ENCODE assay signal across 13 cellular contexts in genomic region chr5:122478741-122479459, GRCh38.
A peak's percentile ranks its signal among the peaks of the same experiment; 100 is the strongest.
DNase-seq lines count a peak whose midpoint lies in the region; ATAC-seq, FAIRE-seq and TF ChIP-seq lines count a peak whose summit lies in the region.
"Had no signal": no experiment of that assay in that cellular context is flagged by ENCODE, and none has a peak within 500 bp of the region (broad histone marks: within the 10 kb centered on the region; RNA-seq: fewer than 3 reads in every experiment).

No MANE protein-coding gene starts in this region.

- H3K9me3 Mint-ChIP-seq in Calu3 (ENCODE audit: low read depth, unreplicated experiment), result no peaks in the 10 kb centered on the region
- H3K9me3 Mint-ChIP-seq in nephron, result peaks cover 2% of the 10 kb centered on the region
- H3K9me3 Mint-ChIP-seq: activated naive CD4-positive, alpha-beta T cell treated with anti-CD3 and anti-CD28 coated beads, Interleukin-2, amount 50 U/mL, for 24 hours; central memory CD8-positive, alpha-beta T cell had no signal

- H3K4me2 ChIP-seq in PC-3 (ENCODE audit: low read length), result peak overlapping the region; percentile 67
- H3K4me2 ChIP-seq: BLaER1 had no signal

- H3K4me3 ChIP-seq in PC-3 (ENCODE audit: low read length), result no peak overlapping the region
- H3K4me3 ChIP-seq in fibroblast of pulmonary artery (replicated peaks; ENCODE audit: low read depth, low read length), result no peak overlapping the region
- no peak overlapping the region for H3K4me3 ChIP-seq in right cardiac atrium (ENCODE audit: low read length)
- H3K4me3 ChIP-seq: BLaER1 had no signal

- H3K9me2 ChIP-seq in PC-3 (replicated peaks; ENCODE audit: low read length), result no peaks in the 10 kb centered on the region

- H3K4me3 Mint-ChIP-seq in Calu3 (ENCODE audit: low read depth, unreplicated experiment) (peak overlapping the region; percentile 48), nephron (peak overlapping the region in 2 of 3 experiments; percentile 60 to 63)
- H3K4me3 Mint-ChIP-seq: activated naive CD4-positive, alpha-beta T cell treated with anti-CD3 and anti-CD28 coated beads, Interleukin-2, amount 50 U/mL, for 24 hours; central memory CD8-positive, alpha-beta T cell had no signal

- DNase-seq in Calu3 (peak; percentile 54), PC-3 (peak; percentile 93), fibroblast of pulmonary artery (ENCODE audit: low read depth) (peak; percentile 22), right cardiac atrium (no peak), HTR-8/SVneo (ENCODE audit: insufficient read length, low spot score) (no peak)
- DNase-seq: MM.1S had no signal

- FAIRE-seq in HTR-8/SVneo (lab: Jason Lieb, UNC), result no peak

- H3K79me2 ChIP-seq in PC-3 (ENCODE audit: low read length), result no peaks in the 10 kb centered on the region

- no peaks in the 10 kb centered on the region for H3K36me3 ChIP-seq in PC-3 (ENCODE audit: low read depth, low read length)
- H3K36me3 ChIP-seq: BLaER1 had no signal

- no peak overlapping the region; the same call in 1 of the 2 replicates for H3K9ac ChIP-seq in PC-3 (ENCODE audit: low read length)
- H3K9ac ChIP-seq: BLaER1 had no signal

- no peaks in the 10 kb centered on the region for H3F3A ChIP-seq in PC-3 (ENCODE audit: low read length, unreplicated experiment)

- H3K27me3 Mint-ChIP-seq in Calu3 (ENCODE audit: unreplicated experiment) (no peaks in the 10 kb centered on the region), nephron (ENCODE audit: low read depth) (no peaks in the 10 kb centered on the region)
- H3K27me3 Mint-ChIP-seq: progenitor cell of endocrine pancreas had no signal

- no peak for TF ChIP-seq POLR2A in GM18505 (IDR thresholded peaks at IDR 0.05; ENCODE audit: borderline replicate concordance, extremely low read depth, insufficient read depth, insufficient read length)

- H3K9me3 ChIP-seq in PC-3 (ENCODE audit: low read length) (no peaks in the 10 kb centered on the region), right cardiac atrium (ENCODE audit: control insufficient read depth, low read length) (no peaks in the 10 kb centered on the region)
- H3K9me3 ChIP-seq: BLaER1 had no signal

- H3K4me1 Mint-ChIP-seq in Calu3 (ENCODE audit: low read depth, unreplicated experiment) (peaks cover 28% of the 10 kb centered on the region), nephron (peaks cover 15% of the 10 kb centered on the region)
- H3K4me1 Mint-ChIP-seq: activated naive CD4-positive, alpha-beta T cell treated with anti-CD3 and anti-CD28 coated beads, Interleukin-2, amount 50 U/mL, for 24 hours; central memory CD8-positive, alpha-beta T cell had no signal

- ATAC-seq in PC-3 (no peak), right cardiac atrium (no peak), GM18505 (IDR thresholded peaks at IDR 0.05; ENCODE audit: unreplicated experiment) (no peak), HG03135 (IDR thresholded peaks at IDR 0.05; ENCODE audit: unreplicated experiment) (no peak)

- H3K27ac Mint-ChIP-seq in Calu3 (ENCODE audit: unreplicated experiment) (peak overlapping the region; percentile 85), nephron (peak overlapping the region; percentile 72 to 82 (median 73))
- H3K27ac Mint-ChIP-seq: activated naive CD4-positive, alpha-beta T cell treated with anti-CD3 and anti-CD28 coated beads, Interleukin-2, amount 50 U/mL, for 24 hours; progenitor cell of endocrine pancreas had no signal

- 87% methylated on average over 3 of the region's 4 CpGs for WGBS in right cardiac atrium

- peaks cover 19% of the 10 kb centered on the region for H3K4me1 ChIP-seq in PC-3 (ENCODE audit: insufficient read depth, low read length)
- H3K4me1 ChIP-seq in right cardiac atrium (ENCODE audit: control insufficient read depth, insufficient read depth, low read length), result no peaks in the 10 kb centered on the region
- H3K4me1 ChIP-seq: BLaER1 had no signal

- POLR2A ChIA-PET in PC-3 (lab: Charles Lee; ENCODE audit: unreplicated experiment), result no interaction called here

- H2AFZ ChIP-seq in PC-3 (ENCODE audit: low read length), result no peak overlapping the region

- BruUV-seq in Calu3 (replicated peaks; lab: Mats Ljungman, UMichigan) (no TSS peak), PC-3 (replicated peaks; lab: Mats Ljungman, UMichigan) (no TSS peak)

- H3K27me3 ChIP-seq in PC-3 (ENCODE audit: low read length) (no peaks in the 10 kb centered on the region), right cardiac atrium (ENCODE audit: control insufficient read depth, insufficient read depth) (no peaks in the 10 kb centered on the region)
- H3K27me3 ChIP-seq: BLaER1 had no signal

- CTCF ChIA-PET in Calu3 (lab: Charles Lee) (no interaction called here), PC-3 (lab: Charles Lee) (no interaction called here)

- no peak for TF ChIP-seq CTCF in Calu3 (IDR thresholded peaks at IDR 0.05; ENCODE audit: unreplicated experiment)
- no peak for TF ChIP-seq CTCF in PC-3 (conservative IDR thresholded peaks at IDR 0.05; ENCODE audit: low read depth, low read length)
- no peak for TF ChIP-seq CTCF in fibroblast of pulmonary artery (IDR thresholded peaks at IDR 0.05; ENCODE audit: low read length, missing control alignments)
- TF ChIP-seq CTCF in nephron (IDR thresholded peaks at IDR 0.05; ENCODE audit: unreplicated experiment in 3 of 3), result no peak

- H3K27ac ChIP-seq in PC-3 (ENCODE audit: low read length), result peak overlapping the region; percentile 70
- H3K27ac ChIP-seq in right cardiac atrium (ENCODE audit: low read length), result no peak overlapping the region
- H3K27ac ChIP-seq: BLaER1 had no signal

- H3K36me3 Mint-ChIP-seq in Calu3 (ENCODE audit: insufficient read depth, unreplicated experiment), result peaks cover 5% of the 10 kb centered on the region
- H3K36me3 Mint-ChIP-seq in nephron (ENCODE audit: low read depth), result no peaks in the 10 kb centered on the region
- H3K36me3 Mint-ChIP-seq: activated naive CD4-positive, alpha-beta T cell treated with anti-CD3 and anti-CD28 coated beads, Interleukin-2, amount 50 U/mL, for 24 hours had no signal

- intact Hi-C loops in Calu3 (cut with micrococcal nuclease; ENCODE audit: unreplicated experiment), result no loop called here
- intact Hi-C loops in PC-3 (cut with micrococcal nuclease), result no loop called here
- intact Hi-C loops in right cardiac atrium (cut with DNase I), result no loop called here

- H4K20me1 ChIP-seq in PC-3 (ENCODE audit: low read length), result no peaks in the 10 kb centered on the region
- H4K20me1 ChIP-seq: BLaER1 had no signal

Comparison
In these comparisons a context has a peak if more than half of its experiments do, and no peak if none do; other contexts are left out.
1. DNase-seq: peak in Calu3 (single experiment), PC-3 (single experiment) and fibroblast of pulmonary artery (single experiment); none in right cardiac atrium (0 of 3) and HTR-8/SVneo (single experiment).